22 cellular contexts compared by ENCODE assay signal in the genomic region with DNA sequence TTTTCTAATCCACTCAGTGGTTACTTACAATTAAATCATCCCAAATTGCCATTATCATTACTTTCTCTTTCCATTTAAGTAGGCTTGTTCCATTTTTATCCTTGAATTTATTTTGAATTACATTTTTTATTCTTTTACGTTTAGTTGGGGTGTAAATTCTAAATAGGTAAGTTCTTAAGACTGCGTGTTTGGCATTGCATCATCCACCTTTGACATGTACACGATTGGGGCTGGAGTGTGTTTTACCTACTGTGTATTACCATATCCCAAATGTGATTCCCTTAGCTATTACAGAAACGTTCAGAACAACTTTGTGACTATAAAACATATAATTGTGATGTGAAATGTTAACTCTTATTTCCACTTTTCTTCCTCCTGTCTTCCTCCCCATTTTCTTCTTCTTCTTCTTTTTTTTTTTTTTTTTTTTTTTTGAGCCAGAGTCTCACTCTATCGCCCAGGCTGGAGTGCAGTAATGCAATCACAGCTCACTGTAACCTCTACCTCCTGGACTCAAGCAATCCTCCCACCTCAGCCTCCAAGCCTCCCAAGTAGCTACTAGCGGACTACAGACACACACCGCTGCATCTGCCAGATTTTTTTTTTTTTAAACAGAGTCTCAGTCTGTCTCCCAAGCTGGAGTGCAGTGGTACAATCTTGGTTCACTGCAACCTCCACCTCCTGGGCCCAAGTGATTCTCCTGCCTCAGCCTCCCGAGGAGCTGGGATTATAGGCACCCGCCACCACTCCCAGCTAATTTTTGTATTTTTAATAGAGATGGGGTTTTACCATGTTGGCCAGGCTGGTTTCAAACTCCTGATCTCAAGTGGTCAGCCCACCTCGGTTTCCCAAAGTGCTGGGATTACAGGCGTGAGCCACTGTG.
"Had no signal": no experiment of that assay in that cellular context is flagged by ENCODE, and none has a peak within 500 bp of the region (broad histone marks: within the 10 kb centered on the region; RNA-seq: fewer than 3 reads in every experiment).

No MANE protein-coding gene starts in this region.

- H3K4me3 ChIP-seq: colonic mucosa, hepatocyte, lung, psoas muscle, spleen had no signal

- H3K27me3 Mint-ChIP-seq: type B pancreatic cell had no signal

- H3K27ac Mint-ChIP-seq: nephron had no signal

- H3K9me3 Mint-ChIP-seq: nephron, type B pancreatic cell had no signal

- H3K4me1 ChIP-seq: colonic mucosa, parathyroid adenoma, psoas muscle, spleen had no signal

- H3K4me3 Mint-ChIP-seq: nephron, type B pancreatic cell had no signal

- DNase-seq: colonic mucosa; dermis blood vessel endothelial cell; erythroblast; foreskin melanocyte; head of caudate nucleus; left colon; left ventricle myocardium superior; mesenchymal stem cell; midbrain; psoas muscle; retina; spleen; stimulated activated CD4-positive, alpha-beta T cell treated with anti-CD3 and anti-CD28 coated beads, Interleukin-15, amount 100 ng/mL, for 24 hours; stimulated activated CD4-positive, alpha-beta T cell treated with anti-CD3 and anti-CD28 coated beads, Interleukin-1b, Interleukin-23, amount 100 ng/mL, for 48 hours; stimulated activated CD4-positive, alpha-beta T cell treated with anti-CD3 and anti-CD28 coated beads, Interleukin-4, amount 100 ng/mL, for 24 hours; stimulated activated naive CD4-positive, alpha-beta T cell treated with Interleukin-2 at 50 U/mL for 16 hours had no signal

- H3K27ac ChIP-seq: colonic mucosa, hepatocyte, parathyroid adenoma, psoas muscle, spleen had no signal

- ATAC-seq: left colon, left ventricle myocardium superior, psoas muscle, sciatic nerve had no signal

- H3K27me3 ChIP-seq: colonic mucosa, hepatocyte, spleen had no signal
